15 cellular contexts compared by ENCODE assay signal in genomic region chr5:54822331-54822700, GRCh38.
DNase-seq lines count a peak whose midpoint lies in the region; ATAC-seq and TF ChIP-seq lines count a peak whose summit lies in the region.
"Had no signal": no experiment of that assay in that cellular context is flagged by ENCODE, and none has a peak within 500 bp of the region (broad histone marks: within the 10 kb centered on the region; RNA-seq: fewer than 3 reads in every experiment).

No MANE protein-coding gene starts in this region.

- DNase-seq in right lobe of liver (no peak), PC-9 (no peak), iris pigment epithelial cell (ENCODE audit: low read depth) (peak; percentile 53), EL (no peak), UCSD-AML1 (lab: John Stamatoyannopoulos, UW; ENCODE audit: unreplicated experiment) (no peak)
- DNase-seq: AML-193; CD4-positive, alpha-beta T cell; DMS153; DMS79 treated with DMSO at 0.1 percent for 48 hours had no signal

- H3K9ac ChIP-seq in liver (ENCODE audit: low read depth in 1 of 2, low read length in 2 of 2) = no peak overlapping the region

- no peaks in the 10 kb centered on the region for H3K9me2 ChIP-seq in PC-9 (ENCODE audit: insufficient read depth)

- no peaks in the 10 kb centered on the region for H3K79me2 ChIP-seq in PC-9 (ENCODE audit: low read depth)

- peak overlapping the region; percentile 35; the same call in 1 of the 2 replicates for H3K4me2 ChIP-seq in PC-9
- H3K4me2 ChIP-seq: A549 had no signal

- H3F3A ChIP-seq in PC-9 (ENCODE audit: insufficient read depth, low read depth) = 0 out of 2 replicates have a peak, but pooled peaks cover 4% of the 10 kb centered on the region

- TF ChIP-seq POLR2A in right lobe of liver (IDR thresholded peaks at IDR 0.05) = no peak

- H2AFZ ChIP-seq in PC-9 = 0 out of 2 replicates have a peak overlapping the region, but pooled peaks have one; percentile 59

- intact Hi-C loops in right lobe of liver (cut with DNase I) = no loop called here
- intact Hi-C loops in PC-9 (cut with micrococcal nuclease; ENCODE audit: unreplicated experiment) = no loop called here

- POLR2A ChIA-PET in PC-9 (lab: Charles Lee; ENCODE audit: unreplicated experiment) = no interaction called here

- 95% methylated on average over 4 of the region's 4 CpGs for WGBS in liver
- 83% methylated on average over 4 of the region's 4 CpGs for WGBS in right lobe of liver (ENCODE audit: insufficient coverage, low coverage, low lambda C conversion rate, missing lambda C conversion rate)

- no peaks in the 10 kb centered on the region for H4K20me1 ChIP-seq in PC-9 (ENCODE audit: insufficient read depth)

- no peak overlapping the region for H3K4me3 ChIP-seq in liver (ENCODE audit: low read depth in 1 of 3, low read length in 3 of 3)
- H3K4me3 ChIP-seq in right lobe of liver = no peak overlapping the region
- H3K4me3 ChIP-seq in PC-9 = no peak overlapping the region
- H3K4me3 ChIP-seq: A549 had no signal

- H3K9me3 ChIP-seq in liver (ENCODE audit: control insufficient read depth in 4 of 4, low read length in 3 of 4) (no peaks in the 10 kb centered on the region), right lobe of liver (no peaks in the 10 kb centered on the region), PC-9 (ENCODE audit: insufficient read depth, low read depth) (no peaks in the 10 kb centered on the region; the same call in 1 of the 2 replicates)
- H3K9me3 ChIP-seq: A549 had no signal

- ATAC-seq in right lobe of liver (no peak), GM19035 (IDR thresholded peaks at IDR 0.05; ENCODE audit: unreplicated experiment) (no peak), GM19395 (IDR thresholded peaks at IDR 0.05; ENCODE audit: unreplicated experiment) (no peak)
- ATAC-seq: A549 had no signal

- H3K4me1 ChIP-seq in liver (ENCODE audit: control insufficient read depth in 4 of 4, insufficient read depth in 4 of 4, low read length in 3 of 4) = no peaks in the 10 kb centered on the region
- no peaks in the 10 kb centered on the region for H3K4me1 ChIP-seq in right lobe of liver
- H3K4me1 ChIP-seq in PC-9 (replicated peaks; ENCODE audit: insufficient read depth) = peaks cover 16% of the 10 kb centered on the region
- H3K4me1 ChIP-seq: A549 had no signal

- no peak for TF ChIP-seq RAD21 in liver (IDR thresholded peaks at IDR 0.05)

- H3K27ac ChIP-seq in liver (ENCODE audit: low read depth in 1 of 2, low read length in 2 of 2) (no peak overlapping the region), right lobe of liver (no peak overlapping the region), PC-9 (no peak overlapping the region)
- H3K27ac ChIP-seq: 22Rv1, A549, C4-2B had no signal

- BruUV-seq in PC-9 (replicated peaks; lab: Mats Ljungman, UMichigan) = no TSS peak

- CTCF ChIA-PET in PC-9 (lab: Charles Lee) = no interaction called here

- H3K27me3 ChIP-seq in liver (ENCODE audit: control insufficient read depth in 4 of 4, insufficient read depth in 4 of 4, low read length in 3 of 4) = no peaks in the 10 kb centered on the region
- H3K27me3 ChIP-seq in right lobe of liver = no peaks in the 10 kb centered on the region
- H3K27me3 ChIP-seq in PC-9 (ENCODE audit: insufficient read depth, low read depth) = no peaks in the 10 kb centered on the region

- TF ChIP-seq CTCF in liver (IDR thresholded peaks at IDR 0.05; ENCODE audit: low read depth, low read length, missing input control) (no peak), right lobe of liver (IDR thresholded peaks at IDR 0.05) (no peak), PC-9 (conservative IDR thresholded peaks at IDR 0.05) (no peak)

- no peaks in the 10 kb centered on the region for H3K36me3 ChIP-seq in liver (ENCODE audit: control insufficient read depth in 4 of 4, insufficient read depth in 3 of 4, low read depth in 1 of 4, low read length in 3 of 4)
- no peaks in the 10 kb centered on the region for H3K36me3 ChIP-seq in right lobe of liver
- H3K36me3 ChIP-seq in PC-9 (ENCODE audit: low read depth) = no peaks in the 10 kb centered on the region

TF ChIP-seq in liver, 16 proteins besides CTCF, POLR2A, EP300 and RAD21:
- TF ChIP-seq EGR1 (IDR thresholded peaks at IDR 0.05; ENCODE audit: low read depth in 2 of 2) = no peak
- TF ChIP-seq NR2F2 (IDR thresholded peaks at IDR 0.05) = peak; percentile 0
